Comparison of ENCODE assay signal across 8 cellular contexts in genomic region chr20:35947489-35947888, GRCh38. TPM values are rescaled to one million over a fixed set of nuclear protein-coding genes. Genes with fewer than 3 reads are reported as not detected.
A peak's percentile ranks its signal among the peaks of the same experiment; 100 is the strongest.
DNase-seq lines count a peak whose midpoint lies in the region; ATAC-seq lines count a peak whose summit lies in the region.

No MANE protein-coding gene starts in this region.

- H3K36me3 Mint-ChIP-seq in activated CD4-positive, alpha-beta memory T cell treated with anti-CD3 and anti-CD28 coated beads, Interleukin-2, amount 10 ng/mL, durations not matched to agents 7 days and 5 days (ENCODE audit: low read depth): peaks cover 26% of the 10 kb centered on the region
- H3K36me3 Mint-ChIP-seq in stimulated activated memory B cell treated with anti-CD40 and anti-IgM and Interleukin-4, amounts not matched to agents 10 μg/mL and 1 μg/mL and 100 μg/mL, for 72 hours: peaks cover 29% of the 10 kb centered on the region

- DNase-seq in NCI-H2196 (lab: John Stamatoyannopoulos, UW; ENCODE audit: unreplicated experiment) (peak; percentile 47), NCI-H2196 treated with DMSO at 0.1 percent for 48 hours (lab: John Stamatoyannopoulos, UW; ENCODE audit: unreplicated experiment) (no peak), LHCN-M2 (ENCODE audit: low read depth) (peak; percentile 25), left kidney (ENCODE audit: low read depth, low spot score) (peak; percentile 44), nucleus accumbens (lab: John Stamatoyannopoulos, UW) (no peak)
- peak; percentile 40 for DNase-seq in activated CD4-positive, alpha-beta memory T cell treated with anti-CD3 and anti-CD28 coated beads, Interleukin-2, amount 10 ng/mL, durations not matched to agents 7 days and 5 days

- no peak overlapping the region for H3K27ac Mint-ChIP-seq in activated CD4-positive, alpha-beta memory T cell treated with anti-CD3 and anti-CD28 coated beads, Interleukin-2, amount 10 ng/mL, durations not matched to agents 7 days and 5 days
- no peak overlapping the region for H3K27ac Mint-ChIP-seq in stimulated activated memory B cell treated with anti-CD40 and anti-IgM and Interleukin-4, amounts not matched to agents 10 μg/mL and 1 μg/mL and 100 μg/mL, for 72 hours

- H3K27me3 Mint-ChIP-seq in activated CD4-positive, alpha-beta memory T cell treated with anti-CD3 and anti-CD28 coated beads, Interleukin-2, amount 10 ng/mL, durations not matched to agents 7 days and 5 days: no peaks in the 10 kb centered on the region
- no peaks in the 10 kb centered on the region for H3K27me3 Mint-ChIP-seq in stimulated activated memory B cell treated with anti-CD40 and anti-IgM and Interleukin-4, amounts not matched to agents 10 μg/mL and 1 μg/mL and 100 μg/mL, for 72 hours

- H3K4me1 Mint-ChIP-seq in activated CD4-positive, alpha-beta memory T cell treated with anti-CD3 and anti-CD28 coated beads, Interleukin-2, amount 10 ng/mL, durations not matched to agents 7 days and 5 days: peaks cover 23% of the 10 kb centered on the region
- H3K4me1 Mint-ChIP-seq in stimulated activated memory B cell treated with anti-CD40 and anti-IgM and Interleukin-4, amounts not matched to agents 10 μg/mL and 1 μg/mL and 100 μg/mL, for 72 hours: peaks cover 10% of the 10 kb centered on the region

- H3K4me3 Mint-ChIP-seq in activated CD4-positive, alpha-beta memory T cell treated with anti-CD3 and anti-CD28 coated beads, Interleukin-2, amount 10 ng/mL, durations not matched to agents 7 days and 5 days: no peak overlapping the region
- no peak overlapping the region for H3K4me3 Mint-ChIP-seq in stimulated activated memory B cell treated with anti-CD40 and anti-IgM and Interleukin-4, amounts not matched to agents 10 μg/mL and 1 μg/mL and 100 μg/mL, for 72 hours

- POLR2A ChIA-PET in activated CD4-positive, alpha-beta memory T cell treated with anti-CD3 and anti-CD28 coated beads, Interleukin-2, amount 10 ng/mL, durations not matched to agents 7 days and 5 days (lab: Charles Lee): interaction anchor here (1.1 kb wide), 1 partner anchor 205 kb away, joined by 4 read pairs; the partner anchor contains the start of gene RBM39

- no peak for ATAC-seq in HG02588 (IDR thresholded peaks at IDR 0.05; ENCODE audit: unreplicated experiment)
- no peak for ATAC-seq in stimulated activated memory B cell treated with anti-CD40 and anti-IgM and Interleukin-4, amounts not matched to agents 10 μg/mL and 1 μg/mL and 100 μg/mL, for 72 hours

- CTCF ChIA-PET in activated CD4-positive, alpha-beta memory T cell treated with anti-CD3 and anti-CD28 coated beads, Interleukin-2, amount 10 ng/mL, durations not matched to agents 7 days and 5 days (lab: Charles Lee): interaction anchor here (0.6 to 1.8 kb wide), 15 partner anchors 10 to 255 kb away, joined by 3 to 7 read pairs (median 3); partner anchors contain the start of gene RBM39

- H3K9me3 Mint-ChIP-seq in activated CD4-positive, alpha-beta memory T cell treated with anti-CD3 and anti-CD28 coated beads, Interleukin-2, amount 10 ng/mL, durations not matched to agents 7 days and 5 days: no peaks in the 10 kb centered on the region
- H3K9me3 Mint-ChIP-seq in stimulated activated memory B cell treated with anti-CD40 and anti-IgM and Interleukin-4, amounts not matched to agents 10 μg/mL and 1 μg/mL and 100 μg/mL, for 72 hours: no peaks in the 10 kb centered on the region

RNA-seq across cellular contexts. Expression of gene SCAND1, which starts 6.8 kb away (rescaled TPM):
- 125 and 133 TPM in 2 replicates for total RNA-seq in LHCN-M2 (2014; rRNA removed)
- 66.8 TPM for polyA plus RNA-seq in LHCN-M2 (2012)
- 10 to 100 TPM; 65.5 to 70.0 TPM for total RNA-seq in activated CD4-positive, alpha-beta memory T cell treated with anti-CD3 and anti-CD28 coated beads, Interleukin-2, amount 10 ng/mL, durations not matched to agents 7 days and 5 days

RNA-seq across cellular contexts. Expression of gene CNBD2, which starts 20.9 kb away (rescaled TPM):
- 1.4 TPM in 2 replicates for total RNA-seq in LHCN-M2 (2014; rRNA removed)
- polyA plus RNA-seq in LHCN-M2 (2012): 1.8 TPM
- total RNA-seq in activated CD4-positive, alpha-beta memory T cell treated with anti-CD3 and anti-CD28 coated beads, Interleukin-2, amount 10 ng/mL, durations not matched to agents 7 days and 5 days: 1 to 10 TPM; 4.6 to 5.4 TPM

Comparison
In these comparisons a context has a peak if more than half of its experiments do, and no peak if none do; other contexts are left out.
1. DNase-seq: peak in NCI-H2196 (single experiment), LHCN-M2 (single experiment), activated CD4-positive, alpha-beta memory T cell treated with anti-CD3 and anti-CD28 coated beads, Interleukin-2, amount 10 ng/mL, durations not matched to agents 7 days and 5 days (single experiment) and left kidney (single experiment); none in NCI-H2196 treated with DMSO at 0.1 percent for 48 hours (single experiment) and nucleus accumbens (0 of 56).